Comparison of ENCODE assay signal across 8 cellular contexts in genomic region chr1:16677552-16678423, GRCh38. TPM values are rescaled to one million over a fixed set of nuclear protein-coding genes. Genes with fewer than 3 reads are reported as not detected.
DNase-seq lines count a peak whose midpoint lies in the region; ATAC-seq, FAIRE-seq and TF ChIP-seq lines count a peak whose summit lies in the region.

No MANE protein-coding gene starts in this region.

- H3K9me3 ChIP-seq in tibial nerve = no peaks in the 10 kb centered on the region

- TF ChIP-seq POLR2A in tibial nerve (IDR thresholded peaks at IDR 0.05) = no peak

- FAIRE-seq in GM18507 (lab: Jason Lieb, UNC) = no peak

- H3K27ac Mint-ChIP-seq in activated naive CD8-positive, alpha-beta T cell treated with anti-CD3 and anti-CD28 coated beads, Interleukin-2, amount 10 ng/mL, durations not matched to agents 7 days and 5 days = no peak overlapping the region

- peak overlapping the region; percentile 16 for H3K4me3 Mint-ChIP-seq in activated naive CD8-positive, alpha-beta T cell treated with anti-CD3 and anti-CD28 coated beads, Interleukin-2, amount 10 ng/mL, durations not matched to agents 7 days and 5 days

- peaks cover 12% of the 10 kb centered on the region for H3K4me1 Mint-ChIP-seq in activated naive CD8-positive, alpha-beta T cell treated with anti-CD3 and anti-CD28 coated beads, Interleukin-2, amount 10 ng/mL, durations not matched to agents 7 days and 5 days

- H3K36me3 Mint-ChIP-seq in activated naive CD8-positive, alpha-beta T cell treated with anti-CD3 and anti-CD28 coated beads, Interleukin-2, amount 10 ng/mL, durations not matched to agents 7 days and 5 days = no peaks in the 10 kb centered on the region

- H3K4me1 ChIP-seq in tibial nerve = no peaks in the 10 kb centered on the region

- H3K4me3 ChIP-seq in AG10803 (ENCODE audit: low read length) (no peak overlapping the region), tibial nerve (no peak overlapping the region)

- TF ChIP-seq EP300 in tibial nerve (IDR thresholded peaks at IDR 0.05) = no peak

- H3K27me3 ChIP-seq in tibial nerve = peaks cover 0 to 13% of the 10 kb centered on the region in 2 donors

- H3K27me3 Mint-ChIP-seq in activated naive CD8-positive, alpha-beta T cell treated with anti-CD3 and anti-CD28 coated beads, Interleukin-2, amount 10 ng/mL, durations not matched to agents 7 days and 5 days = peaks cover 44% of the 10 kb centered on the region

- POLR2A ChIA-PET in activated naive CD8-positive, alpha-beta T cell treated with anti-CD3 and anti-CD28 coated beads, Interleukin-2, amount 10 ng/mL, durations not matched to agents 7 days and 5 days (lab: Charles Lee) = no interaction called here

- no peaks in the 10 kb centered on the region for H3K9me3 Mint-ChIP-seq in activated naive CD8-positive, alpha-beta T cell treated with anti-CD3 and anti-CD28 coated beads, Interleukin-2, amount 10 ng/mL, durations not matched to agents 7 days and 5 days

- DNase-seq in AG10803 (ENCODE audit: low read depth) (peak; percentile 81), GM18507 (ENCODE audit: extremely low spot score, insufficient read length, low read depth) (peak; percentile 3), NOMO-1 treated with DMSO at 0.1 percent for 48 hours (lab: John Stamatoyannopoulos, UW; ENCODE audit: unreplicated experiment) (peak; percentile 75), islet precursor cell (peak; percentile 64), tibial nerve (ENCODE audit: low spot score in 2 of 2) (no peak)
- DNase-seq in activated naive CD8-positive, alpha-beta T cell treated with anti-CD3 and anti-CD28 coated beads, Interleukin-2, amount 10 ng/mL, durations not matched to agents 7 days and 5 days = no peak
- DNase-seq in stimulated activated naive CD4-positive, alpha-beta T cell (lab: John Stamatoyannopoulos, UW) = peak in 5 of 6 experiments; percentile 20 to 57 (median 44)

- H3K36me3 ChIP-seq in tibial nerve = no peaks in the 10 kb centered on the region

- TF ChIP-seq CTCF in AG10803 (conservative IDR thresholded peaks at IDR 0.05; ENCODE audit: low read length) (no peak), tibial nerve (IDR thresholded peaks at IDR 0.05) (no peak)

- no peak overlapping the region for H3K27ac ChIP-seq in tibial nerve

- WGBS in tibial nerve, 2 donors = 68 to 74% methylated on average over 33 of the region's 33 CpGs

- peak; percentile 56 for ATAC-seq in activated naive CD8-positive, alpha-beta T cell treated with anti-CD3 and anti-CD28 coated beads, Interleukin-2, amount 10 ng/mL, durations not matched to agents 7 days and 5 days (ENCODE audit: low read depth)
- ATAC-seq in GM21723 (IDR thresholded peaks at IDR 0.05; ENCODE audit: unreplicated experiment) = no peak

RNA-seq across cellular contexts. Expression of gene RNU1-3, which starts 11.0 kb away (rescaled TPM):
- total RNA-seq in activated naive CD8-positive, alpha-beta T cell treated with anti-CD3 and anti-CD28 coated beads, Interleukin-2, amount 10 ng/mL, durations not matched to agents 7 days and 5 days = 1,000 to 10,000 TPM; 3,257 to 3,430 TPM
- total RNA-seq in tibial nerve = under 1 TPM; under 0.01 TPM

Comparison
In these comparisons a context has a peak if more than half of its experiments do, and no peak if none do; other contexts are left out.
1. DNase-seq: peak in AG10803 (single experiment), GM18507 (single experiment), NOMO-1 treated with DMSO at 0.1 percent for 48 hours (single experiment), islet precursor cell (single experiment) and stimulated activated naive CD4-positive, alpha-beta T cell (5 of 6); none in activated naive CD8-positive, alpha-beta T cell treated with anti-CD3 and anti-CD28 coated beads, Interleukin-2, amount 10 ng/mL, durations not matched to agents 7 days and 5 days (single experiment) and tibial nerve (0 of 2).
2. RNA of gene RNU1-3, which starts 11.0 kb away (total RNA-seq): 3,257 to 3,430 TPM in activated naive CD8-positive, alpha-beta T cell treated with anti-CD3 and anti-CD28 coated beads, Interleukin-2, amount 10 ng/mL, durations not matched to agents 7 days and 5 days; under 0.01 TPM in tibial nerve; every median in the first group is over 1,000 times any median in the second.